Comparison of ENCODE assay signal across 1 cellular context in genomic region chr9:16450043-16450442, GRCh38.
TF ChIP-seq lines count a peak whose summit lies in the region.

No MANE protein-coding gene starts in this region.

TF ChIP-seq in SK-N-SH treated with all-trans-retinoic acid at 6 μM for 48 hours, 23 proteins besides CTCF, POLR2A, EP300 and RAD21 (continued from another document):
- TF ChIP-seq, protein P1, sequence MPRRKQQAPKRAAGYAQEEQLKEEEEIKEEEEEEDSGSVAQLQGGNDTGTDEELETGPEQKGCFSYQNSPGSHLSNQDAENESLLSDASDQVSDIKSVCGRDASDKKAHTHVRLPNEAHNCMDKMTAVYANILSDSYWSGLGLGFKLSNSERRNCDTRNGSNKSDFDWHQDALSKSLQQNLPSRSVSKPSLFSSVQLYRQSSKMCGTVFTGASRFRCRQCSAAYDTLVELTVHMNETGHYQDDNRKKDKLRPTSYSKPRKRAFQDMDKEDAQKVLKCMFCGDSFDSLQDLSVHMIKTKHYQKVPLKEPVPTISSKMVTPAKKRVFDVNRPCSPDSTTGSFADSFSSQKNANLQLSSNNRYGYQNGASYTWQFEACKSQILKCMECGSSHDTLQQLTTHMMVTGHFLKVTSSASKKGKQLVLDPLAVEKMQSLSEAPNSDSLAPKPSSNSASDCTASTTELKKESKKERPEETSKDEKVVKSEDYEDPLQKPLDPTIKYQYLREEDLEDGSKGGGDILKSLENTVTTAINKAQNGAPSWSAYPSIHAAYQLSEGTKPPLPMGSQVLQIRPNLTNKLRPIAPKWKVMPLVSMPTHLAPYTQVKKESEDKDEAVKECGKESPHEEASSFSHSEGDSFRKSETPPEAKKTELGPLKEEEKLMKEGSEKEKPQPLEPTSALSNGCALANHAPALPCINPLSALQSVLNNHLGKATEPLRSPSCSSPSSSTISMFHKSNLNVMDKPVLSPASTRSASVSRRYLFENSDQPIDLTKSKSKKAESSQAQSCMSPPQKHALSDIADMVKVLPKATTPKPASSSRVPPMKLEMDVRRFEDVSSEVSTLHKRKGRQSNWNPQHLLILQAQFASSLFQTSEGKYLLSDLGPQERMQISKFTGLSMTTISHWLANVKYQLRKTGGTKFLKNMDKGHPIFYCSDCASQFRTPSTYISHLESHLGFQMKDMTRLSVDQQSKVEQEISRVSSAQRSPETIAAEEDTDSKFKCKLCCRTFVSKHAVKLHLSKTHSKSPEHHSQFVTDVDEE (CRISPR knock-in tag; IDR thresholded peaks at IDR 0.05) = peak; percentile 51; the same call in 1 of the 2 replicates
- TF ChIP-seq, protein P2, sequence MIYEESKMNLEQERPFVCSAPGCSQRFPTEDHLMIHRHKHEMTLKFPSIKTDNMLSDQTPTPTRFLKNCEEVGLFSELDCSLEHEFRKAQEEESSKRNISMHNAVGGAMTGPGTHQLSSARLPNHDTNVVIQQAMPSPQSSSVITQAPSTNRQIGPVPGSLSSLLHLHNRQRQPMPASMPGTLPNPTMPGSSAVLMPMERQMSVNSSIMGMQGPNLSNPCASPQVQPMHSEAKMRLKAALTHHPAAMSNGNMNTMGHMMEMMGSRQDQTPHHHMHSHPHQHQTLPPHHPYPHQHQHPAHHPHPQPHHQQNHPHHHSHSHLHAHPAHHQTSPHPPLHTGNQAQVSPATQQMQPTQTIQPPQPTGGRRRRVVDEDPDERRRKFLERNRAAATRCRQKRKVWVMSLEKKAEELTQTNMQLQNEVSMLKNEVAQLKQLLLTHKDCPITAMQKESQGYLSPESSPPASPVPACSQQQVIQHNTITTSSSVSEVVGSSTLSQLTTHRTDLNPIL (CRISPR knock-in tag; IDR thresholded peaks at IDR 0.05; ENCODE audit: low read depth) = no peak
- TF ChIP-seq PPARA (CRISPR knock-in tag; IDR thresholded peaks at IDR 0.05; ENCODE audit: borderline replicate concordance) = no peak
